32 cellular contexts compared by ENCODE assay signal in the genomic region with DNA sequence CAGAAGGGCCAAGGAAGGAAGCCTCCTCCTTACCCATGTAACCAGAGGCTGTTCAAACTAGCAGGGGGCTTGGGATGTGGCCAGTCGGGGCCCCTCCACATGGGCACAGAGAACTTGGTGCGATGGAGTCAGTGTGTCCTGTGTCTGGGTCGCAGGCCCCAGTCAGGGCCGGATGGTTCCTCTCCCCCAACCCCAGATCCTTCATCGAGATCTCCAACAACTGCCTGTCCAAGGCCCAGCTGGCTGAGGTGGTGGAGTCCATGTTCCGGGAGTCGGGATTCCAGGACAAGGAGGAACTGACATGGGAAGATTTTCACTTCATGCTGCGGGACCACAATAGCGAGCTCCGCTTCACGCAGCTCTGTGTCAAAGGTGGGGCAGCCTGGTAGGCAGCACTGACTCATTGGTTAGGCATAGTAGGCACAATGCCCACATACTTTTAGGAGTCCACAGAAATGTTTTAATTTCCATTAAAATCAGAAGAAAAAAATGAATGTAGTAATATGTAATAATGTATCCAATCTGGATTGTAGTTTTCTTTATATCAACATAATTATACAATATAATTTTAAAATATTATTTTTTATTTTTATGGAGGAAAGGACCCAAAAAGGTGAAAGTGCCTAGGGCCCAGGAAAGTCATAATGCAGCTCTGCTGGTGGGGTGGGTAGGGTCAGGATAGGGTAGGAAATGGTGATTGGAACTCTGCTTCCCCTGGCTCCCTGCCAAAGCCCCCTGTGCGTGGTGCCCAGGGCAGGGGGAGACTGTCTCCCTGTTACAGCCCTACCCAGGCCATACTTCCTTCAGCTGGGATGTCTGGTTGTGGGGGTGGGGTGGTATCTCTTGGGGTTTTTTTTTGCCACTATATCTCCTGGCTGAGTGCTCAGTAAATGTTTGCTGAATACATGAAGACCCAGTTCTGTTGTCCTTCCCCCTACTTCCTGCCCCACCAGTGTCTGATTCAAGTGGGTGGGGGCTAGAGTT. TPM values are rescaled to one million over a fixed set of nuclear protein-coding genes. Genes with fewer than 3 reads are reported as not detected.
DNase-seq lines count a peak whose midpoint lies in the region; ATAC-seq, FAIRE-seq and TF ChIP-seq lines count a peak whose summit lies in the region.
"Had no signal": no experiment of that assay in that cellular context is flagged by ENCODE, and none has a peak within 500 bp of the region (broad histone marks: within the 10 kb centered on the region; RNA-seq: fewer than 3 reads in every experiment).

No MANE protein-coding gene starts in this region.

- H3K79me2 ChIP-seq in DND-41 (ENCODE audit: insufficient read depth, low read length) (no peaks in the 10 kb centered on the region), PC-3 (ENCODE audit: low read length) (no peaks in the 10 kb centered on the region)

- no peaks in the 10 kb centered on the region for H3K9me3 Mint-ChIP-seq in progenitor cell of endocrine pancreas (ENCODE audit: low read depth)
- H3K9me3 Mint-ChIP-seq: activated naive CD8-positive, alpha-beta T cell treated with anti-CD3 and anti-CD28 coated beads for 36 hours; CD4-positive, CD25-positive, alpha-beta regulatory T cell; H9; nephron; stimulated activated naive B cell treated with anti-CD40 and anti-IgM and Interleukin-4, amounts not matched to agents 10 μg/mL and 1 μg/mL and 100 μg/mL, for 72 hours had no signal

- H3K27me3 Mint-ChIP-seq in progenitor cell of endocrine pancreas = peaks cover 28% of the 10 kb centered on the region
- H3K27me3 Mint-ChIP-seq: activated naive CD8-positive, alpha-beta T cell treated with anti-CD3 and anti-CD28 coated beads for 36 hours; CD4-positive, CD25-positive, alpha-beta regulatory T cell had no signal

- no peak for DNase-seq in DND-41
- DNase-seq in PC-3 = peak; percentile 71
- DNase-seq in esophagus squamous epithelium (lab: John Stamatoyannopoulos, UW) = no peak
- DNase-seq in progenitor cell of endocrine pancreas (ENCODE audit: low spot score, unreplicated experiment) = no peak
- DNase-seq in left lung = no peak
- no peak for DNase-seq in GM19239 (ENCODE audit: insufficient read length, low spot score)
- no peak for DNase-seq in germinal center (ENCODE audit: low spot score)
- DNase-seq in head of caudate nucleus = no peak
- DNase-seq: activated CD4-positive, alpha-beta T cell treated with anti-CD3 and anti-CD28 coated beads for 1 hour; activated CD8-positive, alpha-beta T cell treated with anti-CD3 and anti-CD28 coated beads, Interleukin-2, amount 10 ng/mL, durations not matched to agents 7 days and 5 days; activated effector memory CD4-positive, alpha-beta T cell treated with Interleukin-2 at 50 U/mL for 16 hours; activated naive CD8-positive, alpha-beta T cell treated with anti-CD3 and anti-CD28 coated beads for 36 hours; CD4-positive, CD25-positive, alpha-beta regulatory T cell; cortex of kidney; H9; mucosa of descending colon; NCI-H2081; NCI-H774; RPMI8226; stimulated activated CD4-positive, alpha-beta T cell treated with anti-CD3 and anti-CD28 coated beads, Interleukin-4, amount 100 ng/mL, for 4 hours; stimulated activated naive B cell treated with anti-CD40 and anti-IgM and Interleukin-4, amounts not matched to agents 10 μg/mL and 1 μg/mL and 100 μg/mL, for 72 hours; T-helper 2 cell; uterus had no signal

- POLR2A ChIA-PET in PC-3 (lab: Charles Lee; ENCODE audit: unreplicated experiment) = no interaction called here

- CTCF ChIA-PET in PC-3 (lab: Charles Lee) = interaction anchor here (0.6 to 1.0 kb wide), 6 partner anchors 14 to 50 kb away, joined by 3 to 6 read pairs (median 4); no protein-coding TSS in a partner anchor

- H3K4me3 Mint-ChIP-seq in progenitor cell of endocrine pancreas (ENCODE audit: low read depth) = no peak overlapping the region
- H3K4me3 Mint-ChIP-seq: activated CD8-positive, alpha-beta T cell treated with anti-CD3 and anti-CD28 coated beads, Interleukin-2, amount 10 ng/mL, durations not matched to agents 7 days and 5 days; activated naive CD8-positive, alpha-beta T cell treated with anti-CD3 and anti-CD28 coated beads for 36 hours; CD4-positive, CD25-positive, alpha-beta regulatory T cell; H9; nephron; stimulated activated naive B cell treated with anti-CD40 and anti-IgM and Interleukin-4, amounts not matched to agents 10 μg/mL and 1 μg/mL and 100 μg/mL, for 72 hours had no signal

- H3K9me3 ChIP-seq in DND-41 (ENCODE audit: insufficient read depth, low read length, severe bottlenecking) (no peaks in the 10 kb centered on the region), PC-3 (ENCODE audit: low read length) (no peaks in the 10 kb centered on the region), esophagus squamous epithelium (no peaks in the 10 kb centered on the region), left lung (no peaks in the 10 kb centered on the region)
- H3K9me3 ChIP-seq: mucosa of descending colon, pancreas, uterus had no signal

- H3K27me3 ChIP-seq in DND-41 (ENCODE audit: insufficient read depth, low read length, poor library complexity) (no peaks in the 10 kb centered on the region), PC-3 (ENCODE audit: low read length) (no peaks in the 10 kb centered on the region), esophagus squamous epithelium (peaks cover 0 to 5% (median 0%) of the 10 kb centered on the region in 4 donors), left lung (no peaks in the 10 kb centered on the region)
- H3K27me3 ChIP-seq: pancreas, uterus had no signal

- H4K20me1 ChIP-seq in DND-41 (ENCODE audit: insufficient read depth, low read length) (no peaks in the 10 kb centered on the region), PC-3 (ENCODE audit: low read length) (no peaks in the 10 kb centered on the region)

- H2AFZ ChIP-seq in DND-41 (ENCODE audit: low read depth, low read length) = no peak overlapping the region
- peak overlapping the region; percentile 33; the same call in 1 of the 2 replicates for H2AFZ ChIP-seq in PC-3 (ENCODE audit: low read length)

- no peak for TF ChIP-seq CTCF in DND-41 (IDR thresholded peaks at IDR 0.05; ENCODE audit: borderline replicate concordance, extremely low read depth, low read length, poor library complexity, severe bottlenecking)
- no peak for TF ChIP-seq CTCF in PC-3 (conservative IDR thresholded peaks at IDR 0.05; ENCODE audit: low read depth, low read length)
- no peak for TF ChIP-seq CTCF in esophagus squamous epithelium (IDR thresholded peaks at IDR 0.05)
- no peak for TF ChIP-seq CTCF in progenitor cell of endocrine pancreas (IDR thresholded peaks at IDR 0.05; ENCODE audit: unreplicated experiment)
- TF ChIP-seq CTCF in left lung (IDR thresholded peaks at IDR 0.05) = no peak

- H3K9ac ChIP-seq in DND-41 (ENCODE audit: low read depth, low read length) = no peak overlapping the region
- no peak overlapping the region for H3K9ac ChIP-seq in PC-3 (ENCODE audit: low read length)

- WGBS in esophagus squamous epithelium, 2 donors = 59 to 69% methylated on average over 9 to 11 of the region's 12 CpGs

- peak overlapping the region; percentile 67 for H3K27ac Mint-ChIP-seq in progenitor cell of endocrine pancreas
- H3K27ac Mint-ChIP-seq: activated CD8-positive, alpha-beta T cell treated with anti-CD3 and anti-CD28 coated beads, Interleukin-2, amount 10 ng/mL, durations not matched to agents 7 days and 5 days; activated naive CD8-positive, alpha-beta T cell treated with anti-CD3 and anti-CD28 coated beads for 36 hours; H9; nephron; stimulated activated naive B cell treated with anti-CD40 and anti-IgM and Interleukin-4, amounts not matched to agents 10 μg/mL and 1 μg/mL and 100 μg/mL, for 72 hours had no signal

- H3K27ac ChIP-seq in DND-41 (ENCODE audit: low read length) (no peak overlapping the region), PC-3 (ENCODE audit: low read length) (no peak overlapping the region; the same call in 1 of the 2 replicates), esophagus squamous epithelium (peak overlapping the region in 3 of 4 donors; percentile 61 to 76 (median 72)), left lung (no peak overlapping the region)
- H3K27ac ChIP-seq: pancreas, SK-N-MC, uterus had no signal

- peaks cover 3% of the 10 kb centered on the region for H3K4me1 Mint-ChIP-seq in progenitor cell of endocrine pancreas (ENCODE audit: low read depth)
- H3K4me1 Mint-ChIP-seq: activated naive CD8-positive, alpha-beta T cell treated with anti-CD3 and anti-CD28 coated beads for 36 hours; nephron; stimulated activated naive B cell treated with anti-CD40 and anti-IgM and Interleukin-4, amounts not matched to agents 10 μg/mL and 1 μg/mL and 100 μg/mL, for 72 hours had no signal

- ATAC-seq in DND-41 (ENCODE audit: insufficient read depth, low read depth) (peak; percentile 35; the same call in 2 of the 3 replicates), PC-3 (peak; percentile 82), left lung (no peak)
- ATAC-seq: activated CD8-positive, alpha-beta T cell treated with anti-CD3 and anti-CD28 coated beads, Interleukin-2, amount 10 ng/mL, durations not matched to agents 7 days and 5 days; mucosa of descending colon; pancreas; right cardiac atrium; stimulated activated naive B cell treated with anti-CD40 and anti-IgM and Interleukin-4, amounts not matched to agents 10 μg/mL and 1 μg/mL and 100 μg/mL, for 72 hours had no signal

- peaks cover 7% of the 10 kb centered on the region for H3K36me3 Mint-ChIP-seq in progenitor cell of endocrine pancreas (ENCODE audit: insufficient read depth)
- H3K36me3 Mint-ChIP-seq: activated naive CD8-positive, alpha-beta T cell treated with anti-CD3 and anti-CD28 coated beads for 36 hours; CD4-positive, CD25-positive, alpha-beta regulatory T cell had no signal

- no TSS peak for BruUV-seq in PC-3 (replicated peaks; lab: Mats Ljungman, UMichigan)

- H3F3A ChIP-seq in PC-3 (ENCODE audit: low read length, unreplicated experiment) = no peaks in the 10 kb centered on the region

- H3K4me3 ChIP-seq in DND-41 (ENCODE audit: low read depth in 1 of 2, low read length in 2 of 2) (no peak overlapping the region), PC-3 (ENCODE audit: low read length) (no peak overlapping the region), esophagus squamous epithelium (no peak overlapping the region), left lung (no peak overlapping the region)
- H3K4me3 ChIP-seq: mucosa of descending colon, pancreas, SK-N-MC, uterus had no signal

- no peak for TF ChIP-seq POLR2A in esophagus squamous epithelium (IDR thresholded peaks at IDR 0.05)

- H3K4me2 ChIP-seq in DND-41 (ENCODE audit: insufficient read depth, low read length) (no peak overlapping the region), PC-3 (ENCODE audit: low read length) (peak overlapping the region; percentile 71)

- H3K36me3 ChIP-seq in DND-41 (ENCODE audit: insufficient read depth, low read length) (no peaks in the 10 kb centered on the region), PC-3 (ENCODE audit: low read depth, low read length) (no peaks in the 10 kb centered on the region), esophagus squamous epithelium (peaks cover 0 to 92% (median 6%) of the 10 kb centered on the region in 3 donors), left lung (peaks cover 0 to 44% of the 10 kb centered on the region in 2 donors)
- H3K36me3 ChIP-seq: pancreas, uterus had no signal

- H3K9me2 ChIP-seq in PC-3 (replicated peaks; ENCODE audit: low read length) = no peaks in the 10 kb centered on the region

- H3K4me1 ChIP-seq in DND-41 (ENCODE audit: insufficient read depth, low read length) = no peaks in the 10 kb centered on the region
- H3K4me1 ChIP-seq in PC-3 (ENCODE audit: insufficient read depth, low read length) = peaks cover 18% of the 10 kb centered on the region
- H3K4me1 ChIP-seq in esophagus squamous epithelium = peaks cover 0 to 49% (median 12%) of the 10 kb centered on the region in 3 donors
- no peaks in the 10 kb centered on the region for H3K4me1 ChIP-seq in left lung
- H3K4me1 ChIP-seq: pancreas, uterus had no signal

- no peak for FAIRE-seq in GM19239 (lab: Jason Lieb, UNC)
- FAIRE-seq: D721Med, pancreas had no signal

- intact Hi-C loops in PC-3 (cut with micrococcal nuclease) = no loop called here
- intact Hi-C loops in esophagus squamous epithelium (cut with DNase I) = no loop called here
- intact Hi-C loops in left lung (cut with DNase I) = no loop called here
- intact Hi-C loops in head of caudate nucleus (cut with DNase I) = no loop called here

RNA-seq across cellular contexts. Expression of gene DUOX1, which starts 18.6 kb away (rescaled TPM):
- total RNA-seq in PC-3 (2014; rRNA removed) (0.29 TPM in 1 of 2 replicates, not detected in the other), esophagus squamous epithelium (100 to 1,000 TPM in 2 of 4 donors, 10 to 100 TPM in 2; 87.5 to 202 (median 122) TPM), progenitor cell of endocrine pancreas (1.4 and 1.6 TPM in 2 replicates), left lung (100 to 1,000 TPM; 198 to 265 TPM)
- total RNA-seq: activated CD8-positive, alpha-beta T cell treated with anti-CD3 and anti-CD28 coated beads, Interleukin-2, amount 10 ng/mL, durations not matched to agents 7 days and 5 days; CD4-positive, CD25-positive, alpha-beta regulatory T cell; glomerular endothelial cell had no signal

RNA-seq across cellular contexts. Expression of gene DUOXA1, which starts 18.7 kb away (rescaled TPM):
- total RNA-seq in PC-3 (2014; rRNA removed) = 1.3 TPM in 1 of 2 replicates, not detected in the other
- total RNA-seq in esophagus squamous epithelium = 100 to 1,000 TPM in 3 of 4 donors, 10 to 100 TPM in 1; 64.0 to 202 (median 134) TPM
- 1.3 and 1.4 TPM in 2 replicates for total RNA-seq in progenitor cell of endocrine pancreas
- total RNA-seq in left lung = 100 to 1,000 TPM in 1 of 2 donors, 10 to 100 TPM in 1; 96.7 to 135 TPM
- total RNA-seq: activated CD8-positive, alpha-beta T cell treated with anti-CD3 and anti-CD28 coated beads, Interleukin-2, amount 10 ng/mL, durations not matched to agents 7 days and 5 days; activated naive CD8-positive, alpha-beta T cell treated with anti-CD3 and anti-CD28 coated beads for 36 hours; CD4-positive, CD25-positive, alpha-beta regulatory T cell; glomerular endothelial cell had no signal

RNA-seq across cellular contexts. Expression of gene DUOXA2, which starts 34.2 kb away (rescaled TPM):
- not detected in 2 replicates for total RNA-seq in PC-3 (2014; rRNA removed)
- total RNA-seq in esophagus squamous epithelium = 10 to 100 TPM in 2 of 4 donors, 1 to 10 TPM in 1, not detected in 1; 6.3 to 20.6 (median 13.6) TPM
- not detected in 2 replicates for total RNA-seq in progenitor cell of endocrine pancreas
- not detected for total RNA-seq in left lung
- total RNA-seq: activated CD8-positive, alpha-beta T cell treated with anti-CD3 and anti-CD28 coated beads, Interleukin-2, amount 10 ng/mL, durations not matched to agents 7 days and 5 days; activated naive CD8-positive, alpha-beta T cell treated with anti-CD3 and anti-CD28 coated beads for 36 hours; aorta; cardiac septum; CD4-positive, CD25-positive, alpha-beta regulatory T cell; glomerular endothelial cell; H9; lower leg skin; right cardiac atrium; uterus had no signal

RNA-seq across cellular contexts. Expression of gene DUOX2, which starts 34.4 kb away (rescaled TPM):
- not detected in 2 replicates for total RNA-seq in PC-3 (2014; rRNA removed)
- total RNA-seq in esophagus squamous epithelium = 10 to 100 TPM in 3 of 4 donors, 1 to 10 TPM in 1; 5.0 to 50.7 (median 22.6) TPM
- 0.53 and 1.1 TPM in 2 replicates for total RNA-seq in progenitor cell of endocrine pancreas
- 1 to 10 TPM; 2.0 to 2.7 TPM for total RNA-seq in left lung
- total RNA-seq: activated CD8-positive, alpha-beta T cell treated with anti-CD3 and anti-CD28 coated beads, Interleukin-2, amount 10 ng/mL, durations not matched to agents 7 days and 5 days; activated naive CD8-positive, alpha-beta T cell treated with anti-CD3 and anti-CD28 coated beads for 36 hours; CD4-positive, CD25-positive, alpha-beta regulatory T cell; glomerular endothelial cell had no signal

RNA-seq across cellular contexts. Expression of gene SHF, which starts 39.4 kb away (rescaled TPM):
- total RNA-seq in PC-3 (2014; rRNA removed) (1.2 and 2.2 TPM in 2 replicates), esophagus squamous epithelium (10 to 100 TPM in 1 of 4 donors, 1 to 10 TPM in 3; 1.9 to 12.0 (median 5.7) TPM), progenitor cell of endocrine pancreas (61.1 and 61.7 TPM in 2 replicates), left lung (1 to 10 TPM; 5.5 to 7.7 TPM)

Comparison
In these comparisons a context has a peak if more than half of its experiments do, and no peak if none do; other contexts are left out.
1. H3K27ac ChIP-seq: peak in esophagus squamous epithelium (3 of 4); none in DND-41 (single experiment), PC-3 (single experiment) and left lung (0 of 2).
2. RNA of gene DUOX1, which starts 18.6 kb away (total RNA-seq): 198 to 265 TPM in left lung and 87.5 to 202 TPM in esophagus squamous epithelium; 1.4 to 1.6 TPM in progenitor cell of endocrine pancreas and 0.29 TPM in PC-3; every median in the first group is over 10 times any median in the second.
3. RNA of gene DUOXA1, which starts 18.7 kb away (total RNA-seq): 64.0 to 202 TPM in esophagus squamous epithelium and 96.7 to 135 TPM in left lung; 1.3 to 1.4 TPM in progenitor cell of endocrine pancreas and 1.3 TPM in PC-3; every median in the first group is over 10 times any median in the second.